1 cellular context compared by ENCODE assay signal in the genomic region with DNA sequence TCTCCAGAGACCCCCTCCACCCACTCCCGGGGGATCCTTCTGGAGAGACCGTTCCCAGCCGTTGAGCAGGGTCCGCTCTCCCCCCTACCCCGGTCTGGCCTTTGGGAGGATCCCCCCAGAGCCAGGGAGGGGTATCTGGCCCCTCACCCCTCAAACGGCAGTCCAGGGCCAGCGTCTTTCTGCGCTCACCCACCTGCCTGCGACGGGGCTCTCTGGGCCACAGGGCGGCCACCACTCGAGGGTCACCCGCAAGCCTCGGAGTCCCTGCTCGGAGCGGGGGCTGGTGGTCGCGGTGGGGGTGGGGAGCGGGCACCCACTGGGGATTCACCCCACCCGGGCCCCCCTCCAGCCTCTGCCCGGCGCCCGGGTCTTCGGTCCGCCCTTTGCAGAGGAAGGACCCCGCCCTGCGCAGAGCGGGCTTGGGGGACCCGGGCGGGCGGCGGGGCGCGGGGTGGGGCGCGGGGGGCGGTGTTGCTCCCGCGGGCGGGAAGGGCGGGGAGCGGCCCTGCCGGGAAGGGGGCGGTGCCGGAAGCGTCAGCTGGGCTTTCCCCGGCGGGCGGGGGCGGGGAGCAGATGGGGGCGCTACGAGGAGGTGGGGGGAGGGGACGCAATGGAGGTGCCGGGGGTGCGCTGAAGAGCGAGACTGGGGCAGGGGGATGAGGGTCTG.
TF ChIP-seq lines count a peak whose summit lies in the region.

No MANE protein-coding gene starts in this region.

TF ChIP-seq in GM23338, 12 proteins besides CTCF, POLR2A, EP300 and RAD21 (continued from another document):
- TF ChIP-seq, protein P1, sequence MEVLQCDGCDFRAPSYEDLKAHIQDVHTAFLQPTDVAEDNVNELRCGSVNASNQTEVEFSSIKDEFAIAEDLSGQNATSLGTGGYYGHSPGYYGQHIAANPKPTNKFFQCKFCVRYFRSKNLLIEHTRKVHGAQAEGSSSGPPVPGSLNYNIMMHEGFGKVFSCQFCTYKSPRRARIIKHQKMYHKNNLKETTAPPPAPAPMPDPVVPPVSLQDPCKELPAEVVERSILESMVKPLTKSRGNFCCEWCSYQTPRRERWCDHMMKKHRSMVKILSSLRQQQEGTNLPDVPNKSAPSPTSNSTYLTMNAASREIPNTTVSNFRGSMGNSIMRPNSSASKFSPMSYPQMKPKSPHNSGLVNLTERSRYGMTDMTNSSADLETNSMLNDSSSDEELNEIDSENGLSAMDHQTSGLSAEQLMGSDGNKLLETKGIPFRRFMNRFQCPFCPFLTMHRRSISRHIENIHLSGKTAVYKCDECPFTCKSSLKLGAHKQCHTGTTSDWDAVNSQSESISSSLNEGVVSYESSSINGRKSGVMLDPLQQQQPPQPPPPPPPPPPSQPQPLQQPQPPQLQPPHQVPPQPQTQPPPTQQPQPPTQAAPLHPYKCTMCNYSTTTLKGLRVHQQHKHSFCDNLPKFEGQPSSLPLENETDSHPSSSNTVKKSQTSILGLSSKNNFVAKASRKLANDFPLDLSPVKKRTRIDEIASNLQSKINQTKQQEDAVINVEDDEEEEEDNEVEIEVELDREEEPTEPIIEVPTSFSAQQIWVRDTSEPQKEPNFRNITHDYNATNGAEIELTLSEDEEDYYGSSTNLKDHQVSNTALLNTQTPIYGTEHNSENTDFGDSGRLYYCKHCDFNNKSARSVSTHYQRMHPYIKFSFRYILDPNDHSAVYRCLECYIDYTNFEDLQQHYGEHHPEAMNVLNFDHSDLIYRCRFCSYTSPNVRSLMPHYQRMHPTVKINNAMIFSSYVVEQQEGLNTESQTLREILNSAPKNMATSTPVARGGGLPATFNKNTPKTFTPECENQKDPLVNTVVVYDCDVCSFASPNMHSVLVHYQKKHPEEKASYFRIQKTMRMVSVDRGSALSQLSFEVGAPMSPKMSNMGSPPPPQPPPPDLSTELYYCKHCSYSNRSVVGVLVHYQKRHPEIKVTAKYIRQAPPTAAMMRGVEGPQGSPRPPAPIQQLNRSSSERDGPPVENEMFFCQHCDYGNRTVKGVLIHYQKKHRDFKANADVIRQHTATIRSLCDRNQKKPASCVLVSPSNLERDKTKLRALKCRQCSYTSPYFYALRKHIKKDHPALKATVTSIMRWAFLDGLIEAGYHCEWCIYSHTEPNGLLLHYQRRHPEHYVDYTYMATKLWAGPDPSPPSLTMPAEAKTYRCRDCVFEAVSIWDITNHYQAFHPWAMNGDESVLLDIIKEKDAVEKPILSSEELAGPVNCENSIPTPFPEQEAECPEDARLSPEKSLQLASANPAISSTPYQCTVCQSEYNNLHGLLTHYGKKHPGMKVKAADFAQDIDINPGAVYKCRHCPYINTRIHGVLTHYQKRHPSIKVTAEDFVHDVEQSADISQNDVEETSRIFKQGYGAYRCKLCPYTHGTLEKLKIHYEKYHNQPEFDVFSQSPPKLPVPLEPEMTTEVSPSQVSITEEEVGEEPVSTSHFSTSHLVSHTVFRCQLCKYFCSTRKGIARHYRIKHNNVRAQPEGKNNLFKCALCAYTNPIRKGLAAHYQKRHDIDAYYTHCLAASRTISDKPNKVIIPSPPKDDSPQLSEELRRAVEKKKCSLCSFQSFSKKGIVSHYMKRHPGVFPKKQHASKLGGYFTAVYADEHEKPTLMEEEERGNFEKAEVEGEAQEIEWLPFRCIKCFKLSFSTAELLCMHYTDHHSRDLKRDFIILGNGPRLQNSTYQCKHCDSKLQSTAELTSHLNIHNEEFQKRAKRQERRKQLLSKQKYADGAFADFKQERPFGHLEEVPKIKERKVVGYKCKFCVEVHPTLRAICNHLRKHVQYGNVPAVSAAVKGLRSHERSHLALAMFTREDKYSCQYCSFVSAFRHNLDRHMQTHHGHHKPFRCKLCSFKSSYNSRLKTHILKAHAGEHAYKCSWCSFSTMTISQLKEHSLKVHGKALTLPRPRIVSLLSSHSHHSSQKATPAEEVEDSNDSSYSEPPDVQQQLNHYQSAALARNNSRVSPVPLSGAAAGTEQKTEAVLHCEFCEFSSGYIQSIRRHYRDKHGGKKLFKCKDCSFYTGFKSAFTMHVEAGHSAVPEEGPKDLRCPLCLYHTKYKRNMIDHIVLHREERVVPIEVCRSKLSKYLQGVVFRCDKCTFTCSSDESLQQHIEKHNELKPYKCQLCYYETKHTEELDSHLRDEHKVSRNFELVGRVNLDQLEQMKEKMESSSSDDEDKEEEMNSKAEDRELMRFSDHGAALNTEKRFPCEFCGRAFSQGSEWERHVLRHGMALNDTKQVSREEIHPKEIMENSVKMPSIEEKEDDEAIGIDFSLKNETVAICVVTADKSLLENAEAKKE (CRISPR knock-in tag; IDR thresholded peaks at IDR 0.05): no peak
- TF ChIP-seq ZNF331 (CRISPR knock-in tag; IDR thresholded peaks at IDR 0.05; ENCODE audit: low read depth) (no peak), EZH2 (IDR thresholded peaks at IDR 0.05; ENCODE audit: low read depth, unreplicated experiment) (no peak), CREB1 (CRISPR knock-in tag; IDR thresholded peaks at IDR 0.05; ENCODE audit: low read depth) (no peak), JUNB (IDR thresholded peaks at IDR 0.05; ENCODE audit: unreplicated experiment) (no peak)
